Comparison of ENCODE assay signal across 33 cellular contexts in genomic region chr12:12498210-12498609, GRCh38.
"Had no signal": no experiment of that assay in that cellular context is flagged by ENCODE, and none has a peak within 500 bp of the region (broad histone marks: within the 10 kb centered on the region; RNA-seq: fewer than 3 reads in every experiment).

No MANE protein-coding gene starts in this region.

- H3K4me1 ChIP-seq: breast epithelium had no signal

- H3K27ac ChIP-seq: body of pancreas, brain microvascular endothelial cell, breast epithelium, VCaP had no signal

- ATAC-seq: activated CD4-positive, alpha-beta T cell treated with anti-CD3 and anti-CD28 coated beads for 36 hours; activated CD4-positive, CD25-positive, alpha-beta regulatory T cell treated with anti-CD3 and anti-CD28 coated beads, Interleukin-2, amount 50 U/mL, for 24 hours; activated CD8-positive, alpha-beta memory T cell treated with anti-CD3 and anti-CD28 coated beads, Interleukin-2, amount 10 ng/mL, durations not matched to agents 7 days and 5 days; activated CD8-positive, alpha-beta T cell treated with anti-CD3 and anti-CD28 coated beads, Interleukin-2, amount 10 ng/mL, durations not matched to agents 7 days and 5 days; activated naive CD4-positive, alpha-beta T cell treated with anti-CD3 and anti-CD28 coated beads, Interleukin-2, amount 50 U/mL, for 72 hours; body of pancreas; WTC11 had no signal

- H3K27me3 ChIP-seq: adrenal gland, body of pancreas, brain microvascular endothelial cell, breast epithelium had no signal

- H3K9me3 Mint-ChIP-seq: activated CD4-positive, alpha-beta memory T cell treated with anti-CD3 and anti-CD28 coated beads, Interleukin-2, amount 10 ng/mL, durations not matched to agents 7 days and 5 days; activated CD4-positive, alpha-beta T cell treated with anti-CD3 and anti-CD28 coated beads, Interleukin-2, amount 10 ng/mL, durations not matched to agents 7 days and 5 days; activated naive CD4-positive, alpha-beta T cell treated with anti-CD3 and anti-CD28 coated beads for 36 hours; activated naive CD4-positive, alpha-beta T cell treated with anti-CD3 and anti-CD28 coated beads, Interleukin-2, amount 50 U/mL, for 72 hours; activated naive CD8-positive, alpha-beta T cell treated with anti-CD3 and anti-CD28 coated beads for 36 hours; activated T-cell treated with anti-CD3 and anti-CD28 coated beads, Interleukin-2, amount 50 U/mL, for 24 hours; T-helper 2 cell treated with Interferon-gamma antibody and Interleukin-4, amounts not matched to agents 5 μg/mL and 100 μg/mL, for 36 hours; WTC11 had no signal

- DNase-seq: activated CD4-positive, alpha-beta memory T cell treated with anti-CD3 and anti-CD28 coated beads, Interleukin-2, amount 10 ng/mL, durations not matched to agents 7 days and 5 days; activated CD4-positive, alpha-beta T cell treated with anti-CD3 and anti-CD28 coated beads for 1 hour; activated CD4-positive, alpha-beta T cell treated with anti-CD3 and anti-CD28 coated beads for 36 hours; activated CD4-positive, alpha-beta T cell treated with anti-CD3 and anti-CD28 coated beads for 48 hours; activated CD4-positive, alpha-beta T cell treated with anti-CD3 and anti-CD28 coated beads, Interleukin-2, amount 10 ng/mL, durations not matched to agents 7 days and 5 days; activated CD4-positive, alpha-beta T cell treated with anti-CD3 and anti-CD28 coated beads, Interleukin-2, amount 50 U/mL, for 48 hours; activated CD4-positive, CD25-positive, alpha-beta regulatory T cell; activated CD8-positive, alpha-beta memory T cell treated with anti-CD3 and anti-CD28 coated beads for 24 hours; activated CD8-positive, alpha-beta memory T cell treated with anti-CD3 and anti-CD28 coated beads, Interleukin-2, amount 10 ng/mL, durations not matched to agents 7 days and 5 days; activated CD8-positive, alpha-beta memory T cell treated with anti-CD3 and anti-CD28 coated beads, Interleukin-2, amount 50 U/mL, for 48 hours; activated CD8-positive, alpha-beta T cell treated with anti-CD3 and anti-CD28 coated beads, Interleukin-2, amount 10 ng/mL, durations not matched to agents 7 days and 5 days; activated effector memory CD4-positive, alpha-beta T cell treated with anti-CD3 and anti-CD28 coated beads, Interleukin-2, amount 50 U/mL, for 16 hours; activated gamma-delta T cell treated with Interleukin-2 at 50 U/mL for 16 hours; activated naive CD4-positive, alpha-beta T cell; activated naive CD4-positive, alpha-beta T cell treated with anti-CD3 and anti-CD28 coated beads for 36 hours; activated naive CD4-positive, alpha-beta T cell treated with anti-CD3 and anti-CD28 coated beads, Interleukin-2, amount 50 U/mL, for 16 hours; activated naive CD8-positive, alpha-beta T cell treated with anti-CD3 and anti-CD28 coated beads for 36 hours; activated T-cell treated with anti-CD3 and anti-CD28 coated beads, Interleukin-2, amount 50 U/mL, for 24 hours; activated T-cell treated with anti-CD3 and anti-CD28 coated beads, Interleukin-2, amount 50 U/mL, for 48 hours; adrenal gland; amniotic stem cell; aorta; body of pancreas; brain microvascular endothelial cell; central memory CD4-positive, alpha-beta T cell; T-helper 2 cell; T-helper 9 cell had no signal

- H3K27me3 Mint-ChIP-seq: activated CD4-positive, alpha-beta memory T cell treated with anti-CD3 and anti-CD28 coated beads, Interleukin-2, amount 10 ng/mL, durations not matched to agents 7 days and 5 days; activated CD4-positive, alpha-beta T cell treated with anti-CD3 and anti-CD28 coated beads for 36 hours; activated CD4-positive, alpha-beta T cell treated with anti-CD3 and anti-CD28 coated beads, Interleukin-2, amount 10 ng/mL, durations not matched to agents 7 days and 5 days; activated CD8-positive, alpha-beta memory T cell treated with anti-CD3 and anti-CD28 coated beads, Interleukin-2, amount 10 ng/mL, durations not matched to agents 7 days and 5 days; activated naive CD8-positive, alpha-beta T cell treated with anti-CD3 and anti-CD28 coated beads for 36 hours; activated T-cell treated with anti-CD3 and anti-CD28 coated beads, Interleukin-2, amount 50 U/mL, for 24 hours had no signal

- H3K9me3 ChIP-seq: adrenal gland, body of pancreas, breast epithelium had no signal

- H3K4me3 Mint-ChIP-seq: activated CD4-positive, alpha-beta T cell treated with anti-CD3 and anti-CD28 coated beads for 36 hours; activated CD4-positive, alpha-beta T cell treated with anti-CD3 and anti-CD28 coated beads, Interleukin-2, amount 10 ng/mL, durations not matched to agents 7 days and 5 days; activated CD8-positive, alpha-beta memory T cell treated with anti-CD3 and anti-CD28 coated beads, Interleukin-2, amount 10 ng/mL, durations not matched to agents 7 days and 5 days; activated CD8-positive, alpha-beta T cell treated with anti-CD3 and anti-CD28 coated beads, Interleukin-2, amount 10 ng/mL, durations not matched to agents 7 days and 5 days; activated naive CD4-positive, alpha-beta T cell treated with anti-CD3 and anti-CD28 coated beads for 36 hours; activated naive CD8-positive, alpha-beta T cell treated with anti-CD3 and anti-CD28 coated beads for 36 hours; activated T-cell treated with anti-CD3 and anti-CD28 coated beads, Interleukin-2, amount 50 U/mL, for 24 hours; T-helper 2 cell treated with Interferon-gamma antibody and Interleukin-4, amounts not matched to agents 5 μg/mL and 100 μg/mL, for 36 hours; WTC11 had no signal

- H3K36me3 Mint-ChIP-seq: WTC11 had no signal

- H3K4me3 ChIP-seq: adrenal gland, body of pancreas, breast epithelium had no signal

- H3K27ac Mint-ChIP-seq: activated CD4-positive, alpha-beta memory T cell treated with anti-CD3 and anti-CD28 coated beads, Interleukin-2, amount 10 ng/mL, durations not matched to agents 7 days and 5 days; activated CD4-positive, alpha-beta T cell treated with anti-CD3 and anti-CD28 coated beads for 36 hours; activated CD4-positive, alpha-beta T cell treated with anti-CD3 and anti-CD28 coated beads, Interleukin-2, amount 10 ng/mL, durations not matched to agents 7 days and 5 days; activated CD8-positive, alpha-beta memory T cell treated with anti-CD3 and anti-CD28 coated beads, Interleukin-2, amount 10 ng/mL, durations not matched to agents 7 days and 5 days; activated CD8-positive, alpha-beta T cell treated with anti-CD3 and anti-CD28 coated beads, Interleukin-2, amount 10 ng/mL, durations not matched to agents 7 days and 5 days; activated naive CD4-positive, alpha-beta T cell treated with anti-CD3 and anti-CD28 coated beads for 36 hours; activated naive CD4-positive, alpha-beta T cell treated with anti-CD3 and anti-CD28 coated beads, Interleukin-2, amount 50 U/mL, for 72 hours; activated naive CD8-positive, alpha-beta T cell treated with anti-CD3 and anti-CD28 coated beads for 36 hours; T-helper 2 cell treated with Interferon-gamma antibody and Interleukin-4, amounts not matched to agents 5 μg/mL and 100 μg/mL, for 36 hours; WTC11 had no signal

- H3K36me3 ChIP-seq: brain microvascular endothelial cell, breast epithelium had no signal
